In the genomic region with DNA sequence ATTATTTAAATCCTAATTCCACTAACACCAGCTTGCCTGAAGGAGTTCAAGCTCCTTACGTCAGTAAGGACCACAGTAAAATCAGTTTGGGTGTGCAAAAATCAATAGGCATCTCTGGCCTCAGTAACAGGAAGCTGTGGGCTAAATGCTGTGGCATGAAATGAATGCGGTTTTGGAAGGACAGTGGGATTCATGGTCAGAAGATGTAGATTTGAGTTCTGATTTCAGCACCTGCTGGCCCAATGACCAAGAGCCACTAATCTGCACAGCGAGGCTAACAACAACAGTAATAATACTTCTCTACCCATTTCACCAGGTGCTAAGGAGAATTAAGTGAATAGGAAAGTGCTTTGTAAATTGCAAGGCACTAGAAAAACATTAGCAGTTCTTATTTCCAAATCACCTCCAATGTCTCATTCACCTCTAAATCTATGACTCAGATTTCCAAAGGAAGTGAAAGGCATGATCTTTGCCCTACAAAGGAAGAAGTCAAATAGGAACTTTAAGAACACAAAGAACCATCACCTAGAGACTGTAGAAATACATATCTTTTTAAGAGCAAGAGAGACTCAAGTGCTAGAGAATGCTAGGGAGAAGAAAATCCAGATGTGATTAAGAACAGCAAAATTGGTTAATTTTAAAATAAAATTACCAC, we compare ENCODE assay signal across 13 cellular contexts.
DNase-seq lines count a peak whose midpoint lies in the region; ATAC-seq and TF ChIP-seq lines count a peak whose summit lies in the region.
"Had no signal": no experiment of that assay in that cellular context is flagged by ENCODE, and none has a peak within 500 bp of the region (broad histone marks: within the 10 kb centered on the region; RNA-seq: fewer than 3 reads in every experiment).

No MANE protein-coding gene starts in this region.

- H3K9me3 ChIP-seq in osteoblast (ENCODE audit: low read depth, low read length), result no peaks in the 10 kb centered on the region
- H3K9me3 ChIP-seq: tibial artery had no signal

- DNase-seq in SIG-M5 treated with dmso at 0.1 percent for 504 hours (lab: John Stamatoyannopoulos, UW; ENCODE audit: unreplicated experiment) (peak; percentile 48), SIG-M5 (lab: John Stamatoyannopoulos, UW) (no peak), LHCN-M2 (ENCODE audit: low read depth) (peak; percentile 24), osteoblast (ENCODE audit: insufficient read length, low spot score, missing footprints) (no peak), midbrain (lab: John Stamatoyannopoulos, UW) (no peak)
- no peak for DNase-seq in activated naive CD4-positive, alpha-beta T cell treated with anti-CD3 and anti-CD28 coated beads, Interleukin-2, amount 50 U/mL, for 72 hours (ENCODE audit: low spot score in 2 of 2)
- DNase-seq: NCI-H748 treated with DMSO at 0.1 percent for 48 hours, tibial artery had no signal

- peaks cover 7 to 25% of the 10 kb centered on the region in 2 donors for H3K36me3 Mint-ChIP-seq in activated naive CD4-positive, alpha-beta T cell treated with anti-CD3 and anti-CD28 coated beads, Interleukin-2, amount 50 U/mL, for 72 hours

- no peak for TF ChIP-seq CTCF in osteoblast (IDR thresholded peaks at IDR 0.05; ENCODE audit: extremely low read depth, low read depth, low read length)

- no peaks in the 10 kb centered on the region for H3K9me3 Mint-ChIP-seq in activated naive CD4-positive, alpha-beta T cell treated with anti-CD3 and anti-CD28 coated beads, Interleukin-2, amount 50 U/mL, for 72 hours
- H3K9me3 Mint-ChIP-seq: brain had no signal

- H3K79me2 ChIP-seq in osteoblast (ENCODE audit: insufficient read depth, low read length), result no peaks in the 10 kb centered on the region

- H2AFZ ChIP-seq in osteoblast (ENCODE audit: low read length), result no peak overlapping the region

- no peak overlapping the region for H3K4me3 ChIP-seq in osteoblast (ENCODE audit: insufficient read depth, low read length)
- H3K4me3 ChIP-seq: tibial artery had no signal

- peak overlapping the region; percentile 62 to 85 for H3K27ac Mint-ChIP-seq in activated naive CD4-positive, alpha-beta T cell treated with anti-CD3 and anti-CD28 coated beads, Interleukin-2, amount 50 U/mL, for 72 hours

- H3K27me3 ChIP-seq in osteoblast (ENCODE audit: insufficient read depth, low read length), result no peaks in the 10 kb centered on the region
- H3K27me3 ChIP-seq: tibial artery had no signal

- no peak overlapping the region for H3K27ac ChIP-seq in osteoblast (ENCODE audit: low read depth, low read length)
- H3K27ac ChIP-seq: 22Rv1, KMS-11, tibial artery had no signal

- ATAC-seq in activated naive CD4-positive, alpha-beta T cell treated with anti-CD3 and anti-CD28 coated beads, Interleukin-2, amount 50 U/mL, for 72 hours, result peak; percentile 69 to 84
- ATAC-seq in HG03097 (IDR thresholded peaks at IDR 0.05; ENCODE audit: low FRiP score, unreplicated experiment) (no peak), HG02759 (IDR thresholded peaks at IDR 0.05; ENCODE audit: unreplicated experiment) (no peak)

- peaks cover 22% of the 10 kb centered on the region for H3K4me1 ChIP-seq in osteoblast (ENCODE audit: insufficient read depth, low read length)

- no peaks in the 10 kb centered on the region for H3K36me3 ChIP-seq in osteoblast (ENCODE audit: insufficient read depth, low read length)
- H3K36me3 ChIP-seq: tibial artery had no signal

- no peaks in the 10 kb centered on the region for H4K20me1 ChIP-seq in osteoblast (ENCODE audit: insufficient read depth, low read length)

- peak overlapping the region; percentile 31 for H3K4me2 ChIP-seq in osteoblast (ENCODE audit: insufficient read depth, low read length)
- H3K4me2 ChIP-seq: KMS-11 had no signal

Comparison
In these comparisons a context has a peak if more than half of its experiments do, and no peak if none do; other contexts are left out.
1. DNase-seq: peak in SIG-M5 treated with dmso at 0.1 percent for 504 hours (single experiment) and LHCN-M2 (single experiment); none in SIG-M5 (single experiment), activated naive CD4-positive, alpha-beta T cell treated with anti-CD3 and anti-CD28 coated beads, Interleukin-2, amount 50 U/mL, for 72 hours (0 of 2), osteoblast (single experiment) and midbrain (single experiment).
2. ATAC-seq: peak in activated naive CD4-positive, alpha-beta T cell treated with anti-CD3 and anti-CD28 coated beads, Interleukin-2, amount 50 U/mL, for 72 hours (2 of 2); none in HG03097 (single experiment) and HG02759 (single experiment).